Comparison of ENCODE assay signal across 1 cellular context in genomic region chr2:32278476-32278853, GRCh38.
TF ChIP-seq lines count a peak whose summit lies in the region.

No MANE protein-coding gene starts in this region.

TF ChIP-seq in H1, 55 proteins besides CTCF, POLR2A, EP300 and RAD21 (continued from another document):
- no peak for TF ChIP-seq ATF2 (IDR thresholded peaks at IDR 0.05; ENCODE audit: low read length)
- no peak for TF ChIP-seq HDAC6 (IDR thresholded peaks at IDR 0.05; ENCODE audit: low read depth, low read length)
- no peak for TF ChIP-seq CTBP2 (IDR thresholded peaks at IDR 0.05; ENCODE audit: borderline replicate concordance, insufficient read depth, insufficient read length, low read length)
- TF ChIP-seq, protein P1, sequence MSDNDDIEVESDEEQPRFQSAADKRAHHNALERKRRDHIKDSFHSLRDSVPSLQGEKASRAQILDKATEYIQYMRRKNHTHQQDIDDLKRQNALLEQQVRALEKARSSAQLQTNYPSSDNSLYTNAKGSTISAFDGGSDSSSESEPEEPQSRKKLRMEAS (IDR thresholded peaks at IDR 0.05) = no peak
- TF ChIP-seq POLR2AphosphoS5 (IDR thresholded peaks at IDR 0.05; ENCODE audit: low read depth, low read length) = no peak
- no peak for TF ChIP-seq CEBPB (IDR thresholded peaks at IDR 0.05; ENCODE audit: low read depth, low read length)
- TF ChIP-seq CHD7 (IDR thresholded peaks at IDR 0.05; ENCODE audit: insufficient replicate concordance, low read length) = no peak
- TF ChIP-seq SRF (IDR thresholded peaks at IDR 0.05; ENCODE audit: low read depth, low read length) = no peak
- TF ChIP-seq RXRA (IDR thresholded peaks at IDR 0.05; ENCODE audit: insufficient read depth, low read depth, low read length) = no peak
- TF ChIP-seq JUND (IDR thresholded peaks at IDR 0.05; ENCODE audit: low read length) = no peak
- TF ChIP-seq CHD2 (IDR thresholded peaks at IDR 0.05; ENCODE audit: low read length) = no peak
- TF ChIP-seq POU5F1 (IDR thresholded peaks at IDR 0.05; ENCODE audit: low read depth, low read length) = no peak
- TF ChIP-seq SIRT6 (IDR thresholded peaks at IDR 0.05; ENCODE audit: low read length) = no peak
- TF ChIP-seq JUN (IDR thresholded peaks at IDR 0.05; ENCODE audit: low read depth, low read length) = no peak
- no peak for TF ChIP-seq BCL11A (IDR thresholded peaks at IDR 0.05; ENCODE audit: low read depth in 2 of 2, low read length in 2 of 2)
- no peak for TF ChIP-seq GABPA (IDR thresholded peaks at IDR 0.05; ENCODE audit: borderline replicate concordance, insufficient read depth, low read length)
- TF ChIP-seq SIX5 (IDR thresholded peaks at IDR 0.05; ENCODE audit: low read depth, low read length) = no peak
